In the genomic region with DNA sequence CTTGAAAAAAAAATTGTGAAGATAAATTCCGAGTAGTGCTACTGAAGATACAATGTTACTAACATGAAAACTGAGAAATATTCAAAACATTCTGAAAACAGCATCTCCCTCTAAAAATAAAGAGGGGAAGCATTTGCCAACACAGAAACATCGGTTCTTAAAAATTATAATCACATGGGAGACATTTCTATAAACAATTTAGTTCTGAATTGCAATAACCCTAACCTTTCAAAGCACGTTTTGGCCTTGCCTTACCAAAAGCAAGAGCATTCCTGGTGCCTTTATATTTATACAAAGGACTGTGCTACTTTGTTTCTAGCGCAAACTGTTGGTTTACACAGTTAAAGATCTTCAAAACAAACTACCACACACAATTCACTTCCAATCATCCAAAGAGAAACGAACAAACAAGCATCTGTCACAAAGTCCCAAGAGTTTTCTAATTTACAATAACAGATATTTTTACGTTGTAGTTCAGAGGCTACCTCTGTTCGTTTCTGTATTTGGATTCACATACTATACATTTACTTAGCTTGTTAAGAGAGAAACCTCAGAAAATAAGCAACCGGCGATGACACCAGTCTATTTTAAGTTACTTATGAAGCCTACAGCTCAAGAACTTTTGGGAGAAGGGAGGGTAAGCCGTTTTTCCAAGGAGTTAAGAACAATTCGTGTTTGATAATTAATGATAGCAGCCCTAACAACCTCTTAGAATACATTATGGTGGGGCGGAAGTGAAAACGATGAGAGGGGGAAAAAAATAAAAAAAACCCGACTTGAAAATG, we compare ENCODE assay signal across 8 cellular contexts. TPM values are rescaled to one million over a fixed set of nuclear protein-coding genes. Genes with fewer than 3 reads are reported as not detected.
DNase-seq lines count a peak whose midpoint lies in the region; ATAC-seq and TF ChIP-seq lines count a peak whose summit lies in the region.

No MANE protein-coding gene starts in this region.

- peaks cover 40% of the 10 kb centered on the region for H3K4me1 ChIP-seq in BLaER1

- no peak for ATAC-seq in natural killer cell
- ATAC-seq in HG03108 (IDR thresholded peaks at IDR 0.05; ENCODE audit: unreplicated experiment): no peak
- no peak for ATAC-seq in GM18909 (IDR thresholded peaks at IDR 0.05; ENCODE audit: poor library complexity, unreplicated experiment)

- DNase-seq in natural killer cell: no peak
- DNase-seq in SKM-1 treated with dmso at 0.1 percent for 144 hours (lab: John Stamatoyannopoulos, UW; ENCODE audit: unreplicated experiment): no peak
- no peak for DNase-seq in activated gamma-delta T cell (lab: John Stamatoyannopoulos, UW)

- intact Hi-C loops in dendritic cell treated with granulocyte-macrophage colony-stimulating factor and Interleukin-4, amounts not matched to agents 40 ng/mL and 50 ng/mL, for 4 days (cut with micrococcal nuclease): loop anchor here (1.0 to 10.0 kb wide), 3 partner anchors 65 to 295 kb away; a partner anchor contains a TSS
- intact Hi-C loops in natural killer cell (cut with micrococcal nuclease): loop anchor here (2.0 to 10.0 kb wide), 8 partner anchors 23 to 1675 kb away; a partner anchor contains a TSS

- H3K36me3 Mint-ChIP-seq in dendritic cell treated with granulocyte-macrophage colony-stimulating factor and Interleukin-4, amounts not matched to agents 40 ng/mL and 50 ng/mL, for 4 days (ENCODE audit: low read depth): peaks cover 16% of the 10 kb centered on the region
- no peaks in the 10 kb centered on the region for H3K36me3 Mint-ChIP-seq in natural killer cell

- peak overlapping the region; percentile 94 for H3K4me3 ChIP-seq in BLaER1

- peak overlapping the region; percentile 93 for H3K4me2 ChIP-seq in BLaER1

- no peak for TF ChIP-seq CTCF in natural killer cell (IDR thresholded peaks at IDR 0.05)

- H3K27me3 ChIP-seq in BLaER1: no peaks in the 10 kb centered on the region

- peak overlapping the region; percentile 97 for H3K4me3 Mint-ChIP-seq in dendritic cell treated with granulocyte-macrophage colony-stimulating factor and Interleukin-4, amounts not matched to agents 40 ng/mL and 50 ng/mL, for 4 days
- H3K4me3 Mint-ChIP-seq in natural killer cell: peak overlapping the region; percentile 95

- H3K27ac ChIP-seq in BLaER1: peak overlapping the region; percentile 95
- H3K27ac ChIP-seq in KOPT-K1 (ENCODE audit: low read depth, low read length, poor library complexity, severe bottlenecking): peak overlapping the region; percentile 89

- H3K9me3 ChIP-seq in BLaER1 (no peaks in the 10 kb centered on the region), KOPT-K1 (ENCODE audit: insufficient read depth, low read length, poor library complexity, severe bottlenecking) (no peaks in the 10 kb centered on the region)

- H3K9me3 Mint-ChIP-seq in dendritic cell treated with granulocyte-macrophage colony-stimulating factor and Interleukin-4, amounts not matched to agents 40 ng/mL and 50 ng/mL, for 4 days: no peaks in the 10 kb centered on the region
- no peaks in the 10 kb centered on the region for H3K9me3 Mint-ChIP-seq in natural killer cell

- peaks cover 60% of the 10 kb centered on the region for H4K20me1 ChIP-seq in BLaER1

- peak overlapping the region; percentile 97 for H3K9ac ChIP-seq in BLaER1

- peaks cover 46% of the 10 kb centered on the region for H3K4me1 Mint-ChIP-seq in dendritic cell treated with granulocyte-macrophage colony-stimulating factor and Interleukin-4, amounts not matched to agents 40 ng/mL and 50 ng/mL, for 4 days (ENCODE audit: low read depth)
- H3K4me1 Mint-ChIP-seq in natural killer cell: peaks cover 56 to 58% of the 10 kb centered on the region in 2 donors

- H3K27ac Mint-ChIP-seq in dendritic cell treated with granulocyte-macrophage colony-stimulating factor and Interleukin-4, amounts not matched to agents 40 ng/mL and 50 ng/mL, for 4 days: peak overlapping the region; percentile 96
- H3K27ac Mint-ChIP-seq in natural killer cell: peak overlapping the region; percentile 94 to 98

- H3K36me3 ChIP-seq in BLaER1: peaks cover 12% of the 10 kb centered on the region; the same call in 1 of the 2 replicates
- no peaks in the 10 kb centered on the region for H3K36me3 ChIP-seq in KOPT-K1 (ENCODE audit: insufficient read depth, low read length)

- H3K27me3 Mint-ChIP-seq in dendritic cell treated with granulocyte-macrophage colony-stimulating factor and Interleukin-4, amounts not matched to agents 40 ng/mL and 50 ng/mL, for 4 days: no peaks in the 10 kb centered on the region
- peaks cover 3 to 7% of the 10 kb centered on the region in 2 donors for H3K27me3 Mint-ChIP-seq in natural killer cell (ENCODE audit: low read depth in 2 of 2)

RNA-seq across cellular contexts. Expression of a gene that starts 1.3 kb away (rescaled TPM):
- total RNA-seq in natural killer cell: 100 to 1,000 TPM in 2 of 3 donors, 10 to 100 TPM in 1; 94.8 to 116 (median 113) TPM
